Comparison of ENCODE assay signal across 25 cellular contexts in genomic region chr6:133965817-133966360, GRCh38. TPM values are rescaled to one million over a fixed set of nuclear protein-coding genes. Genes with fewer than 3 reads are reported as not detected.
DNase-seq lines count a peak whose midpoint lies in the region; ATAC-seq and TF ChIP-seq lines count a peak whose summit lies in the region.
"Had no signal": no experiment of that assay in that cellular context is flagged by ENCODE, and none has a peak within 500 bp of the region (broad histone marks: within the 10 kb centered on the region; RNA-seq: fewer than 3 reads in every experiment).

No MANE protein-coding gene starts in this region.

- intact Hi-C loops in mucosa of descending colon (cut with DNase I, micrococcal nuclease): no loop called here

- no peaks in the 10 kb centered on the region for H3K36me3 Mint-ChIP-seq in activated naive CD8-positive, alpha-beta T cell
- peaks cover 4% of the 10 kb centered on the region for H3K36me3 Mint-ChIP-seq in activated naive CD8-positive, alpha-beta T cell treated with anti-CD3 and anti-CD28 coated beads for 36 hours
- H3K36me3 Mint-ChIP-seq: activated CD4-positive, alpha-beta memory T cell treated with anti-CD3 and anti-CD28 coated beads for 36 hours had no signal

- TF ChIP-seq CTCF in VCaP (conservative IDR thresholded peaks at IDR 0.05) (no peak), mucosa of descending colon (IDR thresholded peaks at IDR 0.05) (no peak)

- H3K27ac Mint-ChIP-seq in activated naive CD8-positive, alpha-beta T cell: peak overlapping the region; percentile 75
- H3K27ac Mint-ChIP-seq in activated naive CD8-positive, alpha-beta T cell treated with anti-CD3 and anti-CD28 coated beads for 36 hours: no peak overlapping the region
- H3K27ac Mint-ChIP-seq: activated CD4-positive, alpha-beta memory T cell treated with anti-CD3 and anti-CD28 coated beads for 36 hours; activated naive CD4-positive, alpha-beta T cell treated with anti-CD3 and anti-CD28 coated beads, Interleukin-2, amount 10 ng/mL, durations not matched to agents 7 days and 5 days had no signal

- ATAC-seq in mucosa of descending colon: peak; percentile 81

- no peaks in the 10 kb centered on the region for H3K27me3 Mint-ChIP-seq in activated naive CD8-positive, alpha-beta T cell
- no peaks in the 10 kb centered on the region for H3K27me3 Mint-ChIP-seq in activated naive CD8-positive, alpha-beta T cell treated with anti-CD3 and anti-CD28 coated beads for 36 hours
- H3K27me3 Mint-ChIP-seq: activated CD4-positive, alpha-beta memory T cell treated with anti-CD3 and anti-CD28 coated beads for 36 hours; activated naive CD4-positive, alpha-beta T cell treated with anti-CD3 and anti-CD28 coated beads, Interleukin-2, amount 10 ng/mL, durations not matched to agents 7 days and 5 days; memory B cell had no signal

- H3K9me3 Mint-ChIP-seq in activated naive CD8-positive, alpha-beta T cell (ENCODE audit: low read depth): no peaks in the 10 kb centered on the region
- no peaks in the 10 kb centered on the region for H3K9me3 Mint-ChIP-seq in activated naive CD8-positive, alpha-beta T cell treated with anti-CD3 and anti-CD28 coated beads for 36 hours
- H3K9me3 Mint-ChIP-seq: activated CD4-positive, alpha-beta memory T cell treated with anti-CD3 and anti-CD28 coated beads for 36 hours; activated naive CD4-positive, alpha-beta T cell treated with anti-CD3 and anti-CD28 coated beads, Interleukin-2, amount 10 ng/mL, durations not matched to agents 7 days and 5 days; memory B cell had no signal

- H3K4me1 ChIP-seq in mucosa of descending colon (ENCODE audit: low read depth): peaks cover 13% of the 10 kb centered on the region
- H3K4me1 ChIP-seq: Caco-2 had no signal

- no peaks in the 10 kb centered on the region for H3K9me3 ChIP-seq in mucosa of descending colon
- H3K9me3 ChIP-seq: Caco-2, esophagus squamous epithelium, HAP-1, thoracic aorta had no signal

- peaks cover 71% of the 10 kb centered on the region for H3K4me1 Mint-ChIP-seq in activated naive CD8-positive, alpha-beta T cell (ENCODE audit: low read depth)
- H3K4me1 Mint-ChIP-seq in activated naive CD8-positive, alpha-beta T cell treated with anti-CD3 and anti-CD28 coated beads for 36 hours: peaks cover 33% of the 10 kb centered on the region

- H3K27ac ChIP-seq in VCaP: peak overlapping the region; percentile 38
- no peak overlapping the region for H3K27ac ChIP-seq in caudate nucleus (ENCODE audit: low read depth, low read length)
- H3K27ac ChIP-seq: esophagus squamous epithelium, KMS-11, PC-9, thoracic aorta had no signal

- H3K36me3 ChIP-seq in mucosa of descending colon (ENCODE audit: low read depth): no peaks in the 10 kb centered on the region
- H3K36me3 ChIP-seq: esophagus squamous epithelium, thoracic aorta had no signal

- no peak overlapping the region for H3K4me3 Mint-ChIP-seq in activated naive CD8-positive, alpha-beta T cell
- no peak overlapping the region for H3K4me3 Mint-ChIP-seq in activated naive CD8-positive, alpha-beta T cell treated with anti-CD3 and anti-CD28 coated beads for 36 hours
- H3K4me3 Mint-ChIP-seq: activated CD4-positive, alpha-beta memory T cell treated with anti-CD3 and anti-CD28 coated beads for 36 hours; activated naive CD4-positive, alpha-beta T cell treated with anti-CD3 and anti-CD28 coated beads, Interleukin-2, amount 10 ng/mL, durations not matched to agents 7 days and 5 days had no signal

- DNase-seq in activated naive CD8-positive, alpha-beta T cell treated with anti-CD3 and anti-CD28 coated beads for 36 hours: no peak
- peak in 1 of 3 donors; percentile 79 for DNase-seq in mucosa of descending colon
- DNase-seq in GF-D8 (lab: John Stamatoyannopoulos, UW): no peak
- DNase-seq in caudate nucleus (lab: John Stamatoyannopoulos, UW): no peak
- no peak for DNase-seq in DMS79 treated with DMSO at 0.1 percent for 48 hours (lab: John Stamatoyannopoulos, UW)
- DNase-seq: activated CD4-positive, alpha-beta memory T cell treated with anti-CD3 and anti-CD28 coated beads for 36 hours; activated CD8-positive, alpha-beta memory T cell treated with anti-CD3 and anti-CD28 coated beads, Interleukin-2, amount 50 U/mL, for 4 hours; activated naive CD4-positive, alpha-beta T cell treated with anti-CD3 and anti-CD28 coated beads, Interleukin-2, amount 10 ng/mL, durations not matched to agents 7 days and 5 days; anterior cingulate cortex; Caco-2; DND-41; esophagus squamous epithelium; NCI-H1417 treated with DMSO at 0.1 percent for 48 hours; NCI-H510A; occipital lobe; PC-9; Right ventricle myocardium superior; stimulated activated CD4-positive, alpha-beta T cell treated with anti-CD3 and anti-CD28 coated beads, Interleukin-15, amount 100 ng/mL, for 24 hours; stimulated activated naive CD4-positive, alpha-beta T cell treated with Interleukin-2 at 50 U/mL for 16 hours had no signal

- H3K4me3 ChIP-seq in mucosa of descending colon: no peak overlapping the region
- H3K4me3 ChIP-seq: esophagus squamous epithelium, HAP-1, PC-9, thoracic aorta had no signal

RNA-seq across cellular contexts. Expression of gene TBPL1, which starts 12.9 kb away (rescaled TPM):
- 10 to 100 TPM; 46.5 to 51.4 TPM for total RNA-seq in activated naive CD8-positive, alpha-beta T cell treated with anti-CD3 and anti-CD28 coated beads for 36 hours
- total RNA-seq in mucosa of descending colon: 10 to 100 TPM; 16.6 to 25.4 (median 23.3) TPM
